ENCODE assay signal across 28 cellular contexts in genomic region chr2:202564226-202564625, GRCh38.
"Had no signal": no experiment of that assay in that cellular context is flagged by ENCODE, and none has a peak within 500 bp of the region (broad histone marks: within the 10 kb centered on the region; RNA-seq: fewer than 3 reads in every experiment).

No MANE protein-coding gene starts in this region.

- H3K4me3 ChIP-seq: breast epithelium, esophagus squamous epithelium, heart right ventricle, pancreas, psoas muscle, stomach, thyroid gland, upper lobe of left lung, vagina had no signal

- FAIRE-seq: endometrium, pancreas had no signal

- H3K27ac ChIP-seq: breast epithelium, epithelial cell of prostate, esophagus squamous epithelium, heart right ventricle, pancreas, psoas muscle, stomach, thyroid gland, upper lobe of left lung, vagina had no signal

- DNase-seq: activated CD4-positive, alpha-beta T cell treated with anti-CD3 and anti-CD28 coated beads for 1 hour; activated CD4-positive, alpha-beta T cell treated with anti-CD3 and anti-CD28 coated beads, Interleukin-2, amount 10 ng/mL, durations not matched to agents 7 days and 5 days; activated CD8-positive, alpha-beta T cell treated with anti-CD3 and anti-CD28 coated beads for 36 hours; activated gamma-delta T cell treated with Interleukin-2 at 50 U/mL for 16 hours; activated naive CD4-positive, alpha-beta T cell treated with anti-CD3 and anti-CD28 coated beads, Interleukin-2, amount 50 U/mL, for 16 hours; activated T-cell treated with anti-CD3 and anti-CD28 coated beads, Interleukin-2, amount 50 U/mL, for 4 hours; central memory CD4-positive, alpha-beta T cell; dermis blood vessel endothelial cell; effector CD4-positive, alpha-beta T cell; esophagus squamous epithelium; foreskin melanocyte; heart right ventricle; midbrain; naive thymus-derived CD4-positive, alpha-beta T cell; pancreas; psoas muscle; stimulated activated CD4-positive, alpha-beta T cell treated with anti-CD3 and anti-CD28 coated beads, Interleukin-15, amount 100 ng/mL, for 24 hours; stimulated activated CD4-positive, alpha-beta T cell treated with anti-CD3 and anti-CD28 coated beads, Interleukin-2, amount 100 ng/mL, for 24 hours; stimulated activated naive B cell treated with anti-CD40 and anti-IgM and Interleukin-4, amounts not matched to agents 10 μg/mL and 1 μg/mL and 100 μg/mL, for 72 hours; stomach; T-helper 2 cell; thyroid gland; upper lobe of left lung had no signal

- H3K9me3 ChIP-seq: breast epithelium, esophagus squamous epithelium, heart right ventricle, pancreas, psoas muscle, stomach, thyroid gland, upper lobe of left lung, vagina had no signal

- H3K36me3 ChIP-seq: breast epithelium, pancreas, thyroid gland, vagina had no signal

- H3K27me3 ChIP-seq: breast epithelium, esophagus squamous epithelium, heart right ventricle, pancreas, stomach, thyroid gland, upper lobe of left lung, vagina had no signal

- H3K4me1 ChIP-seq: breast epithelium, esophagus squamous epithelium, heart right ventricle, pancreas, psoas muscle, stomach, thyroid gland, upper lobe of left lung, vagina had no signal

- ATAC-seq: activated CD8-positive, alpha-beta T cell treated with anti-CD3 and anti-CD28 coated beads for 36 hours; activated T-cell treated with anti-CD3 and anti-CD28 coated beads, Interleukin-2, amount 50 U/mL, for 4 hours; activated T-helper 17 cell treated with anti-CD3 and anti-CD28 coated beads, Interleukin-2, amount 50 U/mL, for 72 hours; heart right ventricle; naive thymus-derived CD4-positive, alpha-beta T cell; pancreas; psoas muscle; stimulated activated naive B cell treated with anti-CD40 and anti-IgM and Interleukin-4, amounts not matched to agents 10 μg/mL and 1 μg/mL and 100 μg/mL, for 72 hours had no signal
